ENCODE assay signal across 15 cellular contexts in genomic region chr2:68936462-68936861, GRCh38. TPM values are rescaled to one million over a fixed set of nuclear protein-coding genes. Genes with fewer than 3 reads are reported as not detected.
A peak's percentile ranks its signal among the peaks of the same experiment; 100 is the strongest.
DNase-seq lines count a peak whose midpoint lies in the region; ATAC-seq, FAIRE-seq and TF ChIP-seq lines count a peak whose summit lies in the region.
"Had no signal": no experiment of that assay in that cellular context is flagged by ENCODE, and none has a peak within 500 bp of the region (broad histone marks: within the 10 kb centered on the region; RNA-seq: fewer than 3 reads in every experiment).

No MANE protein-coding gene starts in this region.

- H3K4me1 ChIP-seq in A549 (peaks cover 13% of the 10 kb centered on the region), foreskin keratinocyte (peaks cover 34% of the 10 kb centered on the region), hepatocyte (ENCODE audit: insufficient read depth) (no peaks in the 10 kb centered on the region)
- H3K4me1 ChIP-seq: colonic mucosa had no signal

- FAIRE-seq in A549 (lab: Jason Lieb, UNC), result no peak
- FAIRE-seq: A204.1 had no signal

- no peaks in the 10 kb centered on the region for H4K20me1 ChIP-seq in hepatocyte (ENCODE audit: insufficient read depth, poor library complexity, severe bottlenecking)

- peak overlapping the region; percentile 1 to 72; a peak in 4 of 6 replicates for H3K27ac ChIP-seq in A549
- H3K27ac ChIP-seq in foreskin keratinocyte, result peak overlapping the region; percentile 21
- no peak overlapping the region for H3K27ac ChIP-seq in substantia nigra (ENCODE audit: low read depth, low read length, poor library complexity, severe bottlenecking)
- H3K27ac ChIP-seq in hepatocyte, result no peak overlapping the region
- H3K27ac ChIP-seq: colonic mucosa had no signal

- H3K4me2 ChIP-seq in A549 (peak overlapping the region; percentile 23; the same call in 2 of the 3 replicates), hepatocyte (no peak overlapping the region)

- no peak for TF ChIP-seq POLR2A in A549 (IDR thresholded peaks at IDR 0.05; ENCODE audit: low read length)

- in situ Hi-C loops in astrocyte of the spinal cord (cut with HindIII; ENCODE audit: low sequenced_read_pairs), result no loop called here

- no peaks in the 10 kb centered on the region for H3K9me2 ChIP-seq in hepatocyte (replicated peaks; ENCODE audit: insufficient read depth)

- ATAC-seq in A549, result peak; percentile 37 to 68; a peak in 3 of 6 replicates
- peak; percentile 95 for ATAC-seq in foreskin keratinocyte

- DNase-seq in A549 (ENCODE audit: low read depth in 1 of 2, low spot score in 1 of 2) (no peak), HT1080 (ENCODE audit: low read depth) (peak; percentile 57), astrocyte of the spinal cord (ENCODE audit: low read depth, low spot score) (peak; percentile 38), foreskin keratinocyte (peak; percentile 94 to 97), NCI-H2107 (lab: John Stamatoyannopoulos, UW) (no peak), substantia nigra (lab: John Stamatoyannopoulos, UW) (no peak), H4 (ENCODE audit: low spot score) (no peak), hepatocyte (ENCODE audit: low spot score) (no peak)
- DNase-seq: activated T-cell treated with anti-CD3 and anti-CD28 coated beads for 4 hours, colonic mucosa, NCI-H446 treated with DMSO at 0.1 percent for 48 hours had no signal

- no peak for TF ChIP-seq RAD21 in A549 (conservative IDR thresholded peaks at IDR 0.05 in 1 of 2, IDR thresholded peaks at IDR 0.05 in 1 of 2)

- no peak for TF ChIP-seq EP300 in A549 (IDR thresholded peaks at IDR 0.05)

- H3K36me3 ChIP-seq in hepatocyte (replicated peaks; ENCODE audit: insufficient read depth, low read depth), result no peaks in the 10 kb centered on the region
- H3K36me3 ChIP-seq: colonic mucosa had no signal

- H3K79me2 ChIP-seq in hepatocyte, result no peaks in the 10 kb centered on the region

- H3K9me3 ChIP-seq in A549 (peaks cover 17% of the 10 kb centered on the region; the same call in 2 of the 3 replicates), hepatocyte (ENCODE audit: low read depth) (no peaks in the 10 kb centered on the region)
- H3K9me3 ChIP-seq: colonic mucosa had no signal

- no peak overlapping the region for H2AFZ ChIP-seq in hepatocyte

- POLR2A ChIA-PET in A549 (lab: Yijun Ruan, JAX), result no interaction called here

- H3K4me3 ChIP-seq in A549 (no peak overlapping the region), astrocyte of the spinal cord (ENCODE audit: low read depth, low read length) (no peak overlapping the region), hepatocyte (no peak overlapping the region)
- H3K4me3 ChIP-seq: colonic mucosa had no signal

- TF ChIP-seq CTCF in A549 (IDR thresholded peaks at IDR 0.05) (no peak), astrocyte of the spinal cord (IDR thresholded peaks at IDR 0.05; ENCODE audit: low read depth, low read length) (no peak), foreskin keratinocyte (conservative IDR thresholded peaks at IDR 0.05) (peak; percentile 30), hepatocyte (IDR thresholded peaks at IDR 0.05; ENCODE audit: poor library complexity) (no peak)

- H3K27me3 ChIP-seq in foreskin keratinocyte, result no peaks in the 10 kb centered on the region
- H3K27me3 ChIP-seq in hepatocyte, result no peaks in the 10 kb centered on the region
- H3K27me3 ChIP-seq: colonic mucosa had no signal

- 27% methylated on average over 2 of the region's 2 CpGs for WGBS in A549 (ENCODE audit: missing lambda C conversion rate)
- 75% methylated on average over 1 of the region's 2 CpGs for WGBS in hepatocyte (ENCODE audit: low lambda C conversion rate, missing lambda C conversion rate)

- CTCF ChIA-PET in A549 (lab: Yijun Ruan, JAX), result interaction anchor here (0.6 to 6.7 kb wide), 7 partner anchors 10 to 495 kb away, joined by 3 to 57 read pairs (median 4); no protein-coding TSS in a partner anchor

TF ChIP-seq in A549, 52 proteins besides CTCF, POLR2A, EP300 and RAD21:
- TF ChIP-seq KDM5A (IDR thresholded peaks at IDR 0.05) (no peak), E2F6 (IDR thresholded peaks at IDR 0.05; ENCODE audit: borderline replicate concordance, low read depth) (no peak), SREBF2 (IDR thresholded peaks at IDR 0.05) (no peak), BCL3 (IDR thresholded peaks at IDR 0.05) (no peak), CHD4 (IDR thresholded peaks at IDR 0.05; ENCODE audit: borderline replicate concordance) (no peak), ELK1 (IDR thresholded peaks at IDR 0.05; ENCODE audit: low read depth, low read length) (no peak), MAX (IDR thresholded peaks at IDR 0.05) (no peak), CBX8 (IDR thresholded peaks at IDR 0.05) (no peak), NR3C1 (IDR thresholded peaks at IDR 0.05) (no peak)

RNA-seq across cellular contexts. Expression of gene GKN2, which starts 16.2 kb away (rescaled TPM):
- polyA plus RNA-seq in A549 (2011; rRNA removed) (0.75 and 0.93 TPM in 2 replicates), A549 (2017; fragmentation: RNase III; extraction: RNeasy Plus Mini Kit Qiagen cat#74134 plus additional on column Dnase treatment) (3.3 to 3.7 TPM (median 3.5 TPM) in 3 replicates), foreskin keratinocyte (not detected in 2 replicates), hepatocyte (not detected in 2 replicates)
- 1.2 and 1.4 TPM in 2 replicates for polyA plus RNA-seq in A549 (2012; cell fraction: cytosol; rRNA removed)
- polyA plus RNA-seq in A549 (2012; cell fraction: nucleus; rRNA removed), result 0.88 and 0.96 TPM in 2 replicates
- not detected in 2 replicates for polyA minus RNA-seq in A549 (2011; rRNA and poly(A)+ RNA removed)
- total RNA-seq in HT1080 (2014; rRNA removed; shearing (Covaris generic)), result not detected in 2 replicates
- polyA plus RNA-seq in HT1080 (2015; cell fraction: cytosol; rRNA removed), result not detected in 2 replicates
- not detected in 2 replicates for polyA plus RNA-seq in HT1080 (2015; cell fraction: nucleus; rRNA removed)
- total RNA-seq in foreskin keratinocyte (not detected in 2 replicates), hepatocyte (not detected in 2 replicates)
- total RNA-seq in H4 (2014; rRNA removed; shearing (Covaris generic)), result not detected in 2 replicates
- total RNA-seq: fibroblast of lung, OCI-LY7, omental fat pad had no signal
- polyA plus RNA-seq: fibroblast of lung had no signal

RNA-seq across cellular contexts. Expression of gene GKN1, which starts 38.0 kb away (rescaled TPM):
- 0.35 and 0.57 TPM in 2 replicates for polyA plus RNA-seq in A549 (2011; rRNA removed)
- 0.52 and 0.81 TPM in 2 replicates for polyA plus RNA-seq in A549 (2012; cell fraction: cytosol; rRNA removed)
- 0.36 and 0.49 TPM in 2 replicates for polyA plus RNA-seq in A549 (2012; cell fraction: nucleus; rRNA removed)
- polyA plus RNA-seq in A549 (2017; fragmentation: RNase III; extraction: RNeasy Plus Mini Kit Qiagen cat#74134 plus additional on column Dnase treatment), result 0.45 to 0.90 TPM (median 0.45 TPM) in 3 replicates
- not detected in 2 replicates for polyA minus RNA-seq in A549 (2011; rRNA and poly(A)+ RNA removed)
- total RNA-seq in HT1080 (2014; rRNA removed; shearing (Covaris generic)), result not detected in 2 replicates
- polyA plus RNA-seq in HT1080 (2015; cell fraction: cytosol; rRNA removed), result not detected in 2 replicates
- not detected in 2 replicates for polyA plus RNA-seq in HT1080 (2015; cell fraction: nucleus; rRNA removed)
- 0.41 TPM in 1 of 2 replicates, not detected in the other for total RNA-seq in foreskin keratinocyte
- polyA plus RNA-seq in foreskin keratinocyte, result 0.10 and 0.18 TPM in 2 replicates
- total RNA-seq in H4 (2014; rRNA removed; shearing (Covaris generic)), result not detected in 2 replicates
- 0.53 TPM in 1 of 2 replicates, not detected in the other for total RNA-seq in hepatocyte
- polyA plus RNA-seq in hepatocyte, result 0.25 and 0.79 TPM in 2 replicates
- total RNA-seq: colonic mucosa, fibroblast of lung, OCI-LY7, omental fat pad had no signal
- polyA plus RNA-seq: fibroblast of lung had no signal

Comparison
In these comparisons a context has a peak if more than half of its experiments do, and no peak if none do; other contexts are left out.
1. DNase-seq: peak in HT1080 (single experiment), astrocyte of the spinal cord (single experiment) and foreskin keratinocyte (2 of 2); none in A549 (0 of 2), NCI-H2107 (single experiment), substantia nigra (0 of 49), H4 (single experiment) and hepatocyte (single experiment).
2. H3K27ac ChIP-seq: peak in A549 (2 of 2) and foreskin keratinocyte (single experiment); none in substantia nigra (single experiment) and hepatocyte (single experiment).